In the genomic region with DNA sequence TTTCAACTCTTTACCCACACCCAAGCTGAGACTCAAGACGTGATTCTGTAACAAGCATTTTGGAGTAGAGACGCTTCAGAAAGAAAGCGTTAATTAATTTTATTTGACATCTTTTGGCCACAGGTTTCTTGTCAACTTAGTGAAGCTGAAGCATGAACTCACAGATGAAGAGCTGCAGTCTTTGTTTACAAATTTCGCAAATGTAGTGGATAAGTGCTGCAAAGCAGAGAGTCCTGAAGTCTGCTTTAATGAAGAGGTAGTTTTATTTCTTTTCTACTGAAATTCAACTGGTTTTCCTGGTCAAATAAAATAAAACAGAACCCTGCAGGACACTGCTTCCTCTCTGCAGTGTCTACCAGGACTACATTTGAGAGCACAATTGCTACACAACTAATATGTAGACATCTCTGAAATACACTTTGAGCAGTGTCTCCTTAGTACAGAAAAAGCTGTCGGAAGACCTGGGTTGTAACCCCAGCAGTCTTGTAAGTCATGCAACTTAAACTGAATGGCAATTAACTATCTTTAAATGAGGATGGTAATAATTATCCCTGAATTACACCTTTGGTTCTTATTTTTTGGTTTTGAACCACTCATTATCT, we compare ENCODE assay signal across 1 cellular context.
TF ChIP-seq lines count a peak whose summit lies in the region.

No MANE protein-coding gene starts in this region.

TF ChIP-seq in K562, 482 proteins besides CTCF, POLR2A, EP300 and RAD21:
- TF ChIP-seq PREB (CRISPR knock-in tag; IDR thresholded peaks at IDR 0.05): no peak
- TF ChIP-seq IRF2 (CRISPR knock-in tag; IDR thresholded peaks at IDR 0.05): no peak
- TF ChIP-seq ZNF696 (CRISPR knock-in tag; conservative IDR thresholded peaks at IDR 0.05): no peak
- no peak for TF ChIP-seq TEAD1 (CRISPR knock-in tag; IDR thresholded peaks at IDR 0.05)
- no peak for TF ChIP-seq ZNF584 (CRISPR knock-in tag; IDR thresholded peaks at IDR 0.05; ENCODE audit: low read depth)
- no peak for TF ChIP-seq PHTF2 (CRISPR knock-in tag; IDR thresholded peaks at IDR 0.05)
- no peak for TF ChIP-seq ATF6 (CRISPR knock-in tag; IDR thresholded peaks at IDR 0.05)
- no peak for TF ChIP-seq ZBTB26 (CRISPR knock-in tag; IDR thresholded peaks at IDR 0.05)
TF ChIP-seq in K562: peak in this region for 0.
